ENCODE assay signal across 29 cellular contexts in genomic region chr5:22968386-22968785, GRCh38.
DNase-seq lines count a peak whose midpoint lies in the region; FAIRE-seq and TF ChIP-seq lines count a peak whose summit lies in the region.
"Had no signal": no experiment of that assay in that cellular context is flagged by ENCODE, and none has a peak within 500 bp of the region (broad histone marks: within the 10 kb centered on the region; RNA-seq: fewer than 3 reads in every experiment).

No MANE protein-coding gene starts in this region.

- FAIRE-seq in endothelial cell of umbilical vein (lab: Jason Lieb, UNC) (peak; percentile 59), H54 (lab: Jason Lieb, UNC) (no peak)
- FAIRE-seq: A204.1, A549, D721Med had no signal

- CTCF ChIA-PET in endothelial cell of umbilical vein (lab: Charles Lee): no interaction called here

- no peaks in the 10 kb centered on the region for H3K27me3 ChIP-seq in endothelial cell of umbilical vein (ENCODE audit: control insufficient read depth in 2 of 2, insufficient read depth in 2 of 2, low read length in 2 of 2)
- H3K27me3 ChIP-seq: BE2C; BLaER1; BLaER1 treated with 17β-estradiol and CSF1 and Interleukin-3, amounts not matched to agents 10 nM and 100 nM had no signal

- no peak overlapping the region for H3K9ac ChIP-seq in endothelial cell of umbilical vein (replicated peaks; ENCODE audit: extremely low read depth, insufficient read depth, low read length)
- H3K9ac ChIP-seq: BLaER1; BLaER1 treated with 17β-estradiol and CSF1 and Interleukin-3, amounts not matched to agents 10 nM and 100 nM had no signal

- BruUV-seq in endothelial cell of umbilical vein (replicated peaks; lab: Mats Ljungman, UMichigan): no TSS peak

- dilution Hi-C loops in endothelial cell of umbilical vein (cut with MboI; ENCODE audit: extremely low pct_ligation_motif_present, low sequenced_read_pairs): no loop called here

- no peak for TF ChIP-seq CTCF in endothelial cell of umbilical vein (IDR thresholded peaks at IDR 0.05; ENCODE audit: extremely low read depth in 1 of 2, insufficient read depth in 1 of 2, low read depth in 1 of 2, low read length in 2 of 2)

- H4K20me1 ChIP-seq in endothelial cell of umbilical vein (replicated peaks; ENCODE audit: control insufficient read depth, extremely low read depth, insufficient read depth, low read length): no peaks in the 10 kb centered on the region
- H4K20me1 ChIP-seq: BLaER1; BLaER1 treated with 17β-estradiol and CSF1 and Interleukin-3, amounts not matched to agents 10 nM and 100 nM had no signal

- TF ChIP-seq POLR2A in endothelial cell of umbilical vein (IDR thresholded peaks at IDR 0.05; ENCODE audit: low read depth, low read length) (no peak), H54 (IDR thresholded peaks at IDR 0.05; ENCODE audit: low read depth, low read length) (no peak)

- no peak overlapping the region for H3K4me3 ChIP-seq in endothelial cell of umbilical vein (replicated peaks in 1 of 3; ENCODE audit: insufficient read depth in 1 of 3, low read depth in 1 of 3, low read length in 3 of 3)
- H3K4me3 ChIP-seq: A549; BLaER1; BLaER1 treated with 17β-estradiol and CSF1 and Interleukin-3, amounts not matched to agents 10 nM and 100 nM had no signal

- no peaks in the 10 kb centered on the region for H3K9me3 ChIP-seq in endothelial cell of umbilical vein (replicated peaks; ENCODE audit: control insufficient read depth, insufficient read depth, low read length)
- H3K9me3 ChIP-seq: A549, BE2C, Caco-2 had no signal

- H2AFZ ChIP-seq in endothelial cell of umbilical vein (ENCODE audit: low read depth, low read length): no peak overlapping the region

- H3K36me3 ChIP-seq in endothelial cell of umbilical vein (ENCODE audit: control insufficient read depth in 2 of 2, extremely low read depth in 1 of 2, insufficient read depth in 2 of 2, low read length in 2 of 2): no peaks in the 10 kb centered on the region
- H3K36me3 ChIP-seq: BE2C, BLaER1 had no signal

- H3K27ac ChIP-seq in endothelial cell of umbilical vein (ENCODE audit: insufficient read depth, low read depth, low read length): no peak overlapping the region
- H3K27ac ChIP-seq: 22Rv1, A549, BLaER1, C4-2B had no signal

- H3K9me1 ChIP-seq in endothelial cell of umbilical vein (replicated peaks; ENCODE audit: control insufficient read depth, extremely low read depth, insufficient read depth, low read length): no peaks in the 10 kb centered on the region

- no peak overlapping the region for H3K4me2 ChIP-seq in endothelial cell of umbilical vein (ENCODE audit: insufficient read depth, low read length)
- H3K4me2 ChIP-seq: A549; BLaER1; BLaER1 treated with 17β-estradiol and CSF1 and Interleukin-3, amounts not matched to agents 10 nM and 100 nM had no signal

- H3K4me1 ChIP-seq in endothelial cell of umbilical vein (ENCODE audit: control insufficient read depth, extremely low read depth, insufficient read depth, low read length): no peaks in the 10 kb centered on the region
- H3K4me1 ChIP-seq: A549, BE2C, Caco-2 had no signal

- no peaks in the 10 kb centered on the region for H3K79me2 ChIP-seq in endothelial cell of umbilical vein (ENCODE audit: control insufficient read depth, insufficient read depth, low read length)

- intact Hi-C loops in endothelial cell of umbilical vein (cut with micrococcal nuclease): no loop called here

- DNase-seq in endothelial cell of umbilical vein (ENCODE audit: low read depth, low spot score): no peak
- no peak for DNase-seq in H54 (ENCODE audit: insufficient read length, low spot score)
- DNase-seq: 8988T; ACHN; AML-193; BE2C; C1 segment of cervical spinal cord; Caco-2; Calu3; CD4-positive, alpha-beta memory T cell; CD4-positive, alpha-beta T cell; CD4-positive, CD25-positive, alpha-beta regulatory T cell; CD8-positive, alpha-beta memory T cell; CD8-positive, alpha-beta T cell; COR-L47; DMS 273 treated with DMSO at 0.1 percent for 48 hours; DMS153; DMS53; DMS79; DMS79 treated with DMSO at 0.1 percent for 48 hours; DND-41; EL had no signal

- POLR2A ChIA-PET in endothelial cell of umbilical vein (lab: Charles Lee): no interaction called here

TF ChIP-seq in endothelial cell of umbilical vein, 7 proteins besides CTCF, POLR2A, EP300 and RAD21:
- TF ChIP-seq POLR2AphosphoS5 (IDR thresholded peaks at IDR 0.05; ENCODE audit: insufficient read depth, low read depth, low read length) (no peak), MAX (IDR thresholded peaks at IDR 0.05; ENCODE audit: insufficient read depth, insufficient read length) (no peak), MYC (IDR thresholded peaks at IDR 0.05; ENCODE audit: low read depth, low read length) (no peak), FOS (IDR thresholded peaks at IDR 0.05; ENCODE audit: borderline replicate concordance, insufficient read depth, low read length) (no peak), JUN (IDR thresholded peaks at IDR 0.05; ENCODE audit: borderline replicate concordance, insufficient read depth, insufficient read length, low read depth) (no peak), GATA2 (IDR thresholded peaks at IDR 0.05; ENCODE audit: insufficient read depth, insufficient read length, low read depth, low read length) (no peak), EZH2 (IDR thresholded peaks at IDR 0.05; ENCODE audit: borderline replicate concordance, low read depth, low read length, severe bottlenecking) (no peak)
